Comparison of ENCODE assay signal across 16 cellular contexts in the genomic region with DNA sequence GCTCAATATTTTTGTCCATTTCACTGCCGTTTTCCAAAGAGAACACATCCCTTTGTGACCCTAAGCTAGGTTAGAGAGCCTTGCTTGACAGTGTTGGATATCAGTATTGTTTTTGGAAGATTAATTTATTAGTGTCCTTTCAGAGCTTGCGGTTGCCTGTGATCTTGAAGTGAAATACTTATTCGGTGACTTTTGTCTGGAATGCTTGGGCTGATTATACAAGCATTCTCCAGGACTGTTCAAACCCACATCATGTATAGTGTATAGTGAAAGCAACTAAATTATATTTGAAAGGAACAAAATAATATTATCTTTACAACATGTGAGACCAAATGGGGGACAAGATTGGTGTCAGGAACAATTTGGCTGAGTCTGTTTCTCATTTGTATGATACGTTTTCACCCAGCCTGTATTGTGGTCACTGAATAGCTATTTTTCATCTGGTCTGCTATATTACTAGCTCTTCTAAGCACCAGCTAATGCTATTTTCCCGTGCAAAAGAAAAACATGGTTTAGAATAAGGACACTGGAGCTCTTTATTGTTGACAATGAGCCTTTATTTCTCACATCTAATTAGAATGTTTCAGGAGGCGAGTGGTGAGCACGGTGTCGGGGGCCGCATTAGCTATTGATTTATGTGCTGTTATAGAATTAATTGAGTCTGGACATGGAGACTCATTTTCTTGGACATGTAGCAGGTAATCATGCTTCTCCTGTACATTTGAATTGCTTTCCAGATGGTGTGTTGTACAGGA.
DNase-seq lines count a peak whose midpoint lies in the region; ATAC-seq and TF ChIP-seq lines count a peak whose summit lies in the region.
"Had no signal": no experiment of that assay in that cellular context is flagged by ENCODE, and none has a peak within 500 bp of the region (broad histone marks: within the 10 kb centered on the region; RNA-seq: fewer than 3 reads in every experiment).

No MANE protein-coding gene starts in this region.

- intact Hi-C loops in left ventricle myocardium inferior (cut with micrococcal nuclease) (no loop called here), psoas muscle (cut with DNase I) (no loop called here)

- TF ChIP-seq CTCF in chondrocyte (IDR thresholded peaks at IDR 0.05): no peak
- TF ChIP-seq CTCF in left ventricle myocardium inferior (IDR thresholded peaks at IDR 0.05; ENCODE audit: borderline replicate concordance): no peak
- TF ChIP-seq CTCF in psoas muscle (IDR thresholded peaks at IDR 0.05): no peak

- H3K4me1 ChIP-seq in left ventricle myocardium inferior: no peaks in the 10 kb centered on the region
- no peaks in the 10 kb centered on the region for H3K4me1 ChIP-seq in psoas muscle
- H3K4me1 ChIP-seq: colonic mucosa, prostate gland, suprapubic skin had no signal

- H3K36me3 Mint-ChIP-seq in chondrocyte (ENCODE audit: low read depth): no peaks in the 10 kb centered on the region

- ATAC-seq in psoas muscle: no peak

- H3K4me1 Mint-ChIP-seq in chondrocyte (ENCODE audit: low read depth): peaks cover 71% of the 10 kb centered on the region

- H3K27me3 ChIP-seq in left ventricle myocardium inferior (ENCODE audit: low read depth): peaks cover 24% of the 10 kb centered on the region
- H3K27me3 ChIP-seq in psoas muscle (ENCODE audit: insufficient read depth in 3 of 3, low read length in 2 of 3): peaks cover 0 to 2% (median 0%) of the 10 kb centered on the region in 3 donors
- H3K27me3 ChIP-seq: BLaER1 treated with 17β-estradiol and CSF1 and Interleukin-3, amounts not matched to agents 10 nM and 100 nM; colonic mucosa; suprapubic skin had no signal

- DNase-seq in NCI-H69 (lab: John Stamatoyannopoulos, UW) (peak; percentile 68), chondrocyte (ENCODE audit: low spot score) (no peak), medulla oblongata (ENCODE audit: extremely low spot score) (peak; percentile 84), substantia nigra (lab: John Stamatoyannopoulos, UW) (peak in 2 of 49 donors; percentile 30 to 38), NCI-H2107 treated with DMSO at 0.1 percent for 48 hours (lab: John Stamatoyannopoulos, UW; ENCODE audit: unreplicated experiment) (no peak), left ventricle myocardium inferior (no peak), psoas muscle (no peak)
- DNase-seq: activated naive CD8-positive, alpha-beta T cell treated with anti-CD3 and anti-CD28 coated beads, Interleukin-2, amount 10 ng/mL, durations not matched to agents 7 days and 5 days; activated T-cell treated with anti-CD3 and anti-CD28 coated beads, Interleukin-2, amount 50 U/mL, for 24 hours; colonic mucosa; NCI-H1436 treated with DMSO at 0.1 percent for 48 hours; Right ventricle myocardium superior had no signal

- H3K36me3 ChIP-seq in left ventricle myocardium inferior: no peaks in the 10 kb centered on the region
- no peaks in the 10 kb centered on the region for H3K36me3 ChIP-seq in psoas muscle (ENCODE audit: insufficient read depth in 1 of 2, low read depth in 1 of 2)
- H3K36me3 ChIP-seq: BLaER1 treated with 17β-estradiol and CSF1 and Interleukin-3, amounts not matched to agents 10 nM and 100 nM; colonic mucosa; prostate gland; suprapubic skin had no signal

- WGBS in psoas muscle, 3 donors: 59 to 78% (median 65%) methylated on average over 9 of the region's 9 CpGs

- H3K9me3 Mint-ChIP-seq in chondrocyte (ENCODE audit: low read depth): no peaks in the 10 kb centered on the region
- H3K9me3 Mint-ChIP-seq: activated naive CD8-positive, alpha-beta T cell treated with anti-CD3 and anti-CD28 coated beads, Interleukin-2, amount 10 ng/mL, durations not matched to agents 7 days and 5 days; activated T-cell treated with anti-CD3 and anti-CD28 coated beads, Interleukin-2, amount 50 U/mL, for 24 hours had no signal

- H3K27ac Mint-ChIP-seq in chondrocyte (ENCODE audit: unreplicated experiment): peak overlapping the region; percentile 90
- H3K27ac Mint-ChIP-seq: activated naive CD8-positive, alpha-beta T cell treated with anti-CD3 and anti-CD28 coated beads, Interleukin-2, amount 10 ng/mL, durations not matched to agents 7 days and 5 days had no signal

- no peaks in the 10 kb centered on the region for H3K27me3 Mint-ChIP-seq in chondrocyte (ENCODE audit: low read depth)
- H3K27me3 Mint-ChIP-seq: activated naive CD8-positive, alpha-beta T cell treated with anti-CD3 and anti-CD28 coated beads, Interleukin-2, amount 10 ng/mL, durations not matched to agents 7 days and 5 days; activated T-cell treated with anti-CD3 and anti-CD28 coated beads, Interleukin-2, amount 50 U/mL, for 24 hours had no signal

- H3K27ac ChIP-seq in substantia nigra (ENCODE audit: low read depth, low read length, poor library complexity, severe bottlenecking) (peak overlapping the region; percentile 98), left ventricle myocardium inferior (replicated peaks) (no peak overlapping the region), psoas muscle (no peak overlapping the region)
- H3K27ac ChIP-seq: BLaER1 treated with 17β-estradiol and CSF1 and Interleukin-3, amounts not matched to agents 10 nM and 100 nM; colonic mucosa; KMS-11; prostate gland; suprapubic skin had no signal

- H3K9me3 ChIP-seq in left ventricle myocardium inferior (replicated peaks): no peaks in the 10 kb centered on the region
- H3K9me3 ChIP-seq in psoas muscle: no peaks in the 10 kb centered on the region
- H3K9me3 ChIP-seq: BLaER1 treated with 17β-estradiol and CSF1 and Interleukin-3, amounts not matched to agents 10 nM and 100 nM; colonic mucosa; prostate gland; suprapubic skin had no signal

- H3K4me3 ChIP-seq in left ventricle myocardium inferior (no peak overlapping the region), psoas muscle (no peak overlapping the region)
- H3K4me3 ChIP-seq: BLaER1 treated with 17β-estradiol and CSF1 and Interleukin-3, amounts not matched to agents 10 nM and 100 nM; colonic mucosa; prostate gland; suprapubic skin had no signal

- peak overlapping the region; percentile 19 for H3K4me3 Mint-ChIP-seq in chondrocyte (ENCODE audit: unreplicated experiment)
- H3K4me3 Mint-ChIP-seq: activated naive CD8-positive, alpha-beta T cell treated with anti-CD3 and anti-CD28 coated beads, Interleukin-2, amount 10 ng/mL, durations not matched to agents 7 days and 5 days; activated T-cell treated with anti-CD3 and anti-CD28 coated beads, Interleukin-2, amount 50 U/mL, for 24 hours had no signal

Comparison
In these comparisons a context has a peak if more than half of its experiments do, and no peak if none do; other contexts are left out.
1. DNase-seq: peak in NCI-H69 (single experiment) and medulla oblongata (single experiment); none in chondrocyte (single experiment), NCI-H2107 treated with DMSO at 0.1 percent for 48 hours (single experiment), left ventricle myocardium inferior (single experiment) and psoas muscle (0 of 2).